Comparison of ENCODE assay signal across 8 cellular contexts in the genomic region with DNA sequence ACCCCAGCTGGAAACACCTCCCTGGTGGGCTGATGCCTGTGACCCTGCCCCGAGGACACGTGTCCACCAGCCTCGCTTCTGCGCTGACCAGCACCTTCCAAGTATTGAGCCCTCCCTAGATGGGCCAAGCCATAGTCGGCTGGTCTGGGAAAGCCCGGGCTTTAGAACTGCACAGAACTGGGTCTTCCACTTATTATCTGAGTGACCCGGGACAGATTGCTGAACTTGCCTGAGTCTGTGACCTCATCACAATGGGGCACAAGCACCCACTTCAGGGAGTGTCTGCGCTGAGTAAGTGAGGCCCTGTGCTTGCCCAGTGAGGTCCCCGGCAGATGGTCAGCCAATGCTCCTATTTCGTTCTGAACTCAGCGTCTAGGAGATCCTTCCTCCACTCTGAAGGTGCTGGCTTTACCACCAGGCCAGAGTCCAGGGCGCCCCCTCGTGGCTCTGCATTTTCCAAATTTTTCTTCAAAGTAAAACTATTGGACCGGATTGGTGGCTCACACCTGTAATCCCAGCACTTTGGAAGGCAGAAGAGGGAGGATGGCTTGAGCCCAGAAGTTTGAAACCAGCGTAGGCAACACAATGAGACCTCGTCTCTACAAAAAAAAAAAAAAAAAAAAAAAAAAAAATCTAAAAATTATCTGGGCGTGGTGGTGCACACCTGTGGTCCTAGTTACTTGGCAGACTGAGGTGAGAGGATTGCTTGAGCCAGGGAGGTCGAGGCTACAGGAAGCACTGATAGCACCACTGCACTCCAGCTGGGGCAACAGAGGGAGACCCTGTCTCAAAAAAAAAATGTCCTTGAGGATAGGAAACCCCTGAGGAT.
A peak's percentile ranks its signal among the peaks of the same experiment; 100 is the strongest.
DNase-seq lines count a peak whose midpoint lies in the region; ATAC-seq, FAIRE-seq and TF ChIP-seq lines count a peak whose summit lies in the region.

No MANE protein-coding gene starts in this region.

- H3K36me3 Mint-ChIP-seq in astrocyte (ENCODE audit: low read depth, unreplicated experiment) (no peaks in the 10 kb centered on the region), immature natural killer cell (no peaks in the 10 kb centered on the region)

- no peaks in the 10 kb centered on the region for H3K79me2 ChIP-seq in astrocyte (ENCODE audit: insufficient read depth, low read length)

- no peak overlapping the region for H3K4me3 ChIP-seq in MG63
- H3K4me3 ChIP-seq in astrocyte (ENCODE audit: insufficient read depth, low read depth, low read length) = no peak overlapping the region

- no peak overlapping the region for H3K4me3 Mint-ChIP-seq in astrocyte (ENCODE audit: unreplicated experiment)
- no peak overlapping the region for H3K4me3 Mint-ChIP-seq in immature natural killer cell

- DNase-seq in GM04504 (ENCODE audit: low read depth) (peak; percentile 12), MG63 (peak; percentile 53), SK-N-DZ (ENCODE audit: low spot score) (peak; percentile 51), astrocyte (ENCODE audit: low read depth) (no peak), immature natural killer cell (peak; percentile 58 to 66 (median 58))
- peak in 3 of 4 experiments; percentile 33 to 57 (median 35) for DNase-seq in stimulated activated CD4-positive, alpha-beta T cell treated with anti-CD3 and anti-CD28 coated beads, Interleukin-1b, Interleukin-23, amount 100 ng/mL, for 24 hours (ENCODE audit: low read depth in 4 of 4, low spot score in 1 of 4)

- no peak overlapping the region for H3K27ac Mint-ChIP-seq in astrocyte (ENCODE audit: unreplicated experiment)
- no peak overlapping the region for H3K27ac Mint-ChIP-seq in immature natural killer cell

- FAIRE-seq in astrocyte (lab: Jason Lieb, UNC) = no peak

- H3K9ac ChIP-seq in astrocyte (ENCODE audit: low read length) = no peak overlapping the region

- H3K27ac ChIP-seq in astrocyte (ENCODE audit: low read depth, low read length) = no peak overlapping the region

- peaks cover 3% of the 10 kb centered on the region for H3K4me1 Mint-ChIP-seq in astrocyte (ENCODE audit: low read depth, unreplicated experiment)
- H3K4me1 Mint-ChIP-seq in immature natural killer cell = peaks cover 29 to 44% of the 10 kb centered on the region in 2 donors

- H3K36me3 ChIP-seq in MG63 (no peaks in the 10 kb centered on the region), astrocyte (ENCODE audit: insufficient read depth, low read length) (no peaks in the 10 kb centered on the region)

- H3K9me3 Mint-ChIP-seq in astrocyte (ENCODE audit: unreplicated experiment) (no peaks in the 10 kb centered on the region), immature natural killer cell (peaks cover 0 to 2% (median 0%) of the 10 kb centered on the region in 6 donors)

- TF ChIP-seq CTCF in astrocyte (IDR thresholded peaks at IDR 0.05; ENCODE audit: insufficient read depth, low read depth, low read length) = peak; percentile 51

- H3K27me3 ChIP-seq in MG63 = peaks cover 13% of the 10 kb centered on the region; the same call in 1 of the 2 replicates
- peaks cover 2% of the 10 kb centered on the region for H3K27me3 ChIP-seq in astrocyte (ENCODE audit: insufficient read depth, low read length)

- no peak overlapping the region for H2AFZ ChIP-seq in astrocyte (ENCODE audit: low read depth, low read length)

- no peaks in the 10 kb centered on the region for H4K20me1 ChIP-seq in astrocyte (ENCODE audit: insufficient read depth, low read length)

- H3K9me3 ChIP-seq in MG63 (no peaks in the 10 kb centered on the region), astrocyte (ENCODE audit: insufficient read depth, low read depth, low read length) (no peaks in the 10 kb centered on the region)

- H3K27me3 Mint-ChIP-seq in astrocyte (ENCODE audit: low read depth, unreplicated experiment) (peaks cover 11% of the 10 kb centered on the region), immature natural killer cell (ENCODE audit: low read depth in 3 of 3) (peaks cover 3 to 19% (median 4%) of the 10 kb centered on the region in 3 donors)

- ATAC-seq in HG02884 (IDR thresholded peaks at IDR 0.05; ENCODE audit: unreplicated experiment) (no peak), HG03196 (IDR thresholded peaks at IDR 0.05; ENCODE audit: unreplicated experiment) (no peak)

- H3K4me2 ChIP-seq in astrocyte (ENCODE audit: low read length) = no peak overlapping the region

- H3K4me1 ChIP-seq in astrocyte (ENCODE audit: insufficient read depth, low read length) = no peaks in the 10 kb centered on the region
